ENCODE assay signal across 10 cellular contexts in genomic region chr7:7159063-7159645, GRCh38. TPM values are rescaled to one million over a fixed set of nuclear protein-coding genes. Genes with fewer than 3 reads are reported as not detected.
DNase-seq lines count a peak whose midpoint lies in the region; ATAC-seq, FAIRE-seq and TF ChIP-seq lines count a peak whose summit lies in the region.
"Had no signal": no experiment of that assay in that cellular context is flagged by ENCODE, and none has a peak within 500 bp of the region (broad histone marks: within the 10 kb centered on the region; RNA-seq: fewer than 3 reads in every experiment).

No MANE protein-coding gene starts in this region.

- H3K9me3 ChIP-seq in effector memory CD4-positive, alpha-beta T cell (ENCODE audit: control insufficient read depth, low read length), result no peaks in the 10 kb centered on the region

- peak; percentile 12 for DNase-seq in ACHN
- DNase-seq in GM06990 (ENCODE audit: extremely low read depth, insufficient read length), result no peak
- DNase-seq in NCI-H69 (lab: John Stamatoyannopoulos, UW), result peak; percentile 83
- no peak for DNase-seq in effector memory CD4-positive, alpha-beta T cell
- no peak for DNase-seq in dorsolateral prefrontal cortex
- DNase-seq in foreskin keratinocyte, result no peak
- DNase-seq in urothelium cell line (ENCODE audit: low spot score), result no peak
- DNase-seq: activated CD4-positive, CD25-positive, alpha-beta regulatory T cell treated with anti-CD3 and anti-CD28 coated beads, Interleukin-2, amount 50 U/mL, for 72 hours had no signal

- H3K4me1 ChIP-seq in effector memory CD4-positive, alpha-beta T cell (ENCODE audit: control insufficient read depth, insufficient read depth, low read length, poor library complexity, severe bottlenecking), result peaks cover 34% of the 10 kb centered on the region
- peaks cover 3% of the 10 kb centered on the region for H3K4me1 ChIP-seq in foreskin keratinocyte

- no peaks in the 10 kb centered on the region for H3K36me3 ChIP-seq in GM06990 (ENCODE audit: control insufficient read depth, insufficient read depth, low read length)
- no peaks in the 10 kb centered on the region for H3K36me3 ChIP-seq in effector memory CD4-positive, alpha-beta T cell (ENCODE audit: control insufficient read depth, insufficient read depth, low read length)

- intact Hi-C loops in dorsolateral prefrontal cortex (cut with DNase I), result no loop called here

- H3K4me3 ChIP-seq in GM06990 (replicated peaks; ENCODE audit: low read depth, low read length) (peak overlapping the region; percentile 43), dorsolateral prefrontal cortex (no peak overlapping the region)
- H3K4me3 ChIP-seq in effector memory CD4-positive, alpha-beta T cell (ENCODE audit: insufficient read depth, low read depth, low read length, poor library complexity, severe bottlenecking), result peak overlapping the region; percentile 40

- FAIRE-seq in urothelium cell line (lab: Jason Lieb, UNC), result no peak

- TF ChIP-seq CTCF in GM06990 (IDR thresholded peaks at IDR 0.05; ENCODE audit: insufficient read depth, low read length, poor library complexity, severe bottlenecking) (no peak), dorsolateral prefrontal cortex (IDR thresholded peaks at IDR 0.05 in 54 of 56, conservative IDR thresholded peaks at IDR 0.05 in 2 of 56; ENCODE audit: low read depth in 1 of 56, partially characterized antibody in 56 of 56) (no peak), foreskin keratinocyte (conservative IDR thresholded peaks at IDR 0.05) (no peak)

- in situ Hi-C loops in ACHN (cut with HindIII; ENCODE audit: low pct_ligation_motif_present, low pct_unique_long_range_greater_than_20kb, low sequenced_read_pairs), result no loop called here

- ATAC-seq in HG02623 (IDR thresholded peaks at IDR 0.05; ENCODE audit: unreplicated experiment), result no peak
- no peak for ATAC-seq in foreskin keratinocyte

- no peaks in the 10 kb centered on the region for H3K27me3 ChIP-seq in GM06990 (replicated peaks; ENCODE audit: control insufficient read depth, insufficient read depth, low read length)
- H3K27me3 ChIP-seq in effector memory CD4-positive, alpha-beta T cell (replicated peaks; ENCODE audit: control insufficient read depth, insufficient read depth, low read length, poor library complexity, severe bottlenecking), result no peaks in the 10 kb centered on the region
- H3K27me3 ChIP-seq in dorsolateral prefrontal cortex, result no peaks in the 10 kb centered on the region
- no peaks in the 10 kb centered on the region for H3K27me3 ChIP-seq in foreskin keratinocyte

- H3K27ac ChIP-seq in effector memory CD4-positive, alpha-beta T cell (ENCODE audit: insufficient read depth, low read length, poor library complexity, severe bottlenecking), result peak overlapping the region; percentile 53
- H3K27ac ChIP-seq in dorsolateral prefrontal cortex (no peak overlapping the region), foreskin keratinocyte (no peak overlapping the region)
- H3K27ac ChIP-seq: RWPE1 had no signal

RNA-seq across cellular contexts. Expression of gene C1GALT1, which starts 23.2 kb away (rescaled TPM):
- total RNA-seq in dorsolateral prefrontal cortex, result 10 to 100 TPM; 22.2 to 88.2 (median 37.1) TPM
- total RNA-seq in foreskin keratinocyte, result 28.3 and 30.1 TPM in 2 replicates
- polyA plus RNA-seq in foreskin keratinocyte, result 8.3 and 10.8 TPM in 2 replicates

Comparison
In these comparisons a context has a peak if more than half of its experiments do, and no peak if none do; other contexts are left out.
1. DNase-seq: peak in ACHN (single experiment) and NCI-H69 (single experiment); none in GM06990 (single experiment), effector memory CD4-positive, alpha-beta T cell (0 of 3), dorsolateral prefrontal cortex (0 of 10), foreskin keratinocyte (0 of 2) and urothelium cell line (single experiment).
2. H3K4me3 ChIP-seq: peak in GM06990 (single experiment) and effector memory CD4-positive, alpha-beta T cell (single experiment); none in dorsolateral prefrontal cortex (0 of 59).